37 cellular contexts compared by ENCODE assay signal in genomic region chr10:128570596-128570995, GRCh38.
"Had no signal": no experiment of that assay in that cellular context is flagged by ENCODE, and none has a peak within 500 bp of the region (broad histone marks: within the 10 kb centered on the region; RNA-seq: fewer than 3 reads in every experiment).

No MANE protein-coding gene starts in this region.

- H3K36me3 ChIP-seq: ascending aorta, cardiac muscle cell had no signal

- H3K4me3 Mint-ChIP-seq: activated B cell treated with CpG ODN at 0.5 μM for 24 hours; activated CD4-positive, alpha-beta memory T cell treated with anti-CD3 and anti-CD28 coated beads for 36 hours; activated CD4-positive, alpha-beta T cell treated with anti-CD3 and anti-CD28 coated beads, Interleukin-2, amount 10 ng/mL, durations not matched to agents 24 days and 14 days; activated CD8-positive, alpha-beta T cell treated with anti-CD3 and anti-CD28 coated beads for 36 hours; activated naive CD4-positive, alpha-beta T cell treated with anti-CD3 and anti-CD28 coated beads, Interleukin-2, amount 10 ng/mL, durations not matched to agents 7 days and 5 days; activated naive CD4-positive, alpha-beta T cell treated with anti-CD3 and anti-CD28 coated beads, Interleukin-2, amount 50 U/mL, for 24 hours; activated naive CD8-positive, alpha-beta T cell; activated naive CD8-positive, alpha-beta T cell treated with anti-CD3 and anti-CD28 coated beads, Interleukin-2, amount 10 ng/mL, durations not matched to agents 7 days and 5 days; activated naive CD8-positive, alpha-beta T cell treated with anti-CD3 and anti-CD28 coated beads, Interleukin-2, amount 50 U/mL, for 24 hours; activated T-cell treated with anti-CD3 and anti-CD28 coated beads, Interleukin-2, amount 50 U/mL, for 4 hours; activated T-cell treated with anti-CD3 and anti-CD28 coated beads, Interleukin-2, amount 50 U/mL, for 72 hours; activated T-helper 1 cell treated with anti-CD3 and anti-CD28 coated beads, Interleukin-12 subunit alpha, Interleukin-12 subunit beta, Interleukin-2, Interleukin-4 antibody, amounts not matched to agents 30 ng/mL and 10 ng/mL and 1 ng/mL, durations not matched to agents 14 hours and 24 hours and 36 hours; activated T-helper 17 cell treated with anti-CD3 and anti-CD28 coated beads, Interleukin-2, amount 50 U/mL, for 72 hours; brain; T-helper 1 cell treated with Interleukin-12 subunit alpha and Interleukin-12 subunit beta and Interleukin-4 antibody, amounts not matched to agents 30 μg/mL and 1 μg/mL, for 36 hours; T-helper 2 cell treated with Interferon-gamma antibody and Interleukin-4, amounts not matched to agents 5 μg/mL and 100 μg/mL, for 36 hours had no signal

- H3K4me1 ChIP-seq: ascending aorta had no signal

- H3K4me3 ChIP-seq: ascending aorta, cardiac muscle cell had no signal

- H3K9me3 ChIP-seq: ascending aorta had no signal

- H3K36me3 Mint-ChIP-seq: activated CD4-positive, alpha-beta memory T cell treated with anti-CD3 and anti-CD28 coated beads for 36 hours; activated naive CD4-positive, alpha-beta T cell treated with anti-CD3 and anti-CD28 coated beads, Interleukin-2, amount 10 ng/mL, durations not matched to agents 7 days and 5 days; activated naive CD4-positive, alpha-beta T cell treated with anti-CD3 and anti-CD28 coated beads, Interleukin-2, amount 50 U/mL, for 24 hours; activated naive CD8-positive, alpha-beta T cell; activated naive CD8-positive, alpha-beta T cell treated with anti-CD3 and anti-CD28 coated beads, Interleukin-2, amount 10 ng/mL, durations not matched to agents 7 days and 5 days; brain had no signal

- ATAC-seq: activated CD8-positive, alpha-beta T cell treated with anti-CD3 and anti-CD28 coated beads for 36 hours; activated naive CD8-positive, alpha-beta T cell treated with anti-CD3 and anti-CD28 coated beads, Interleukin-2, amount 50 U/mL, for 24 hours; activated T-cell treated with anti-CD3 and anti-CD28 coated beads, Interleukin-2, amount 50 U/mL, for 4 hours; activated T-cell treated with anti-CD3 and anti-CD28 coated beads, Interleukin-2, amount 50 U/mL, for 72 hours; activated T-helper 17 cell treated with anti-CD3 and anti-CD28 coated beads, Interleukin-2, amount 50 U/mL, for 72 hours had no signal

- H3K4me1 Mint-ChIP-seq: activated B cell treated with CpG ODN at 0.5 μM for 24 hours; activated CD4-positive, alpha-beta T cell treated with anti-CD3 and anti-CD28 coated beads, Interleukin-2, amount 10 ng/mL, durations not matched to agents 24 days and 14 days; activated naive CD4-positive, alpha-beta T cell treated with anti-CD3 and anti-CD28 coated beads, Interleukin-2, amount 10 ng/mL, durations not matched to agents 7 days and 5 days; activated naive CD4-positive, alpha-beta T cell treated with anti-CD3 and anti-CD28 coated beads, Interleukin-2, amount 50 U/mL, for 24 hours; activated naive CD8-positive, alpha-beta T cell treated with anti-CD3 and anti-CD28 coated beads, Interleukin-2, amount 10 ng/mL, durations not matched to agents 7 days and 5 days; activated naive CD8-positive, alpha-beta T cell treated with anti-CD3 and anti-CD28 coated beads, Interleukin-2, amount 50 U/mL, for 24 hours; activated T-helper 17 cell treated with anti-CD3 and anti-CD28 coated beads, Interleukin-2, amount 50 U/mL, for 72 hours had no signal

- H3K27ac Mint-ChIP-seq: activated B cell treated with CpG ODN at 0.5 μM for 24 hours; activated CD4-positive, alpha-beta memory T cell treated with anti-CD3 and anti-CD28 coated beads for 36 hours; activated CD4-positive, alpha-beta T cell treated with anti-CD3 and anti-CD28 coated beads, Interleukin-2, amount 10 ng/mL, durations not matched to agents 24 days and 14 days; activated CD8-positive, alpha-beta T cell treated with anti-CD3 and anti-CD28 coated beads for 36 hours; activated naive CD4-positive, alpha-beta T cell treated with anti-CD3 and anti-CD28 coated beads, Interleukin-2, amount 10 ng/mL, durations not matched to agents 7 days and 5 days; activated naive CD4-positive, alpha-beta T cell treated with anti-CD3 and anti-CD28 coated beads, Interleukin-2, amount 50 U/mL, for 24 hours; activated naive CD8-positive, alpha-beta T cell; activated naive CD8-positive, alpha-beta T cell treated with anti-CD3 and anti-CD28 coated beads, Interleukin-2, amount 10 ng/mL, durations not matched to agents 7 days and 5 days; activated naive CD8-positive, alpha-beta T cell treated with anti-CD3 and anti-CD28 coated beads, Interleukin-2, amount 50 U/mL, for 24 hours; activated T-cell treated with anti-CD3 and anti-CD28 coated beads, Interleukin-2, amount 50 U/mL, for 72 hours; activated T-helper 1 cell treated with anti-CD3 and anti-CD28 coated beads, Interleukin-12 subunit alpha, Interleukin-12 subunit beta, Interleukin-2, Interleukin-4 antibody, amounts not matched to agents 30 ng/mL and 10 ng/mL and 1 ng/mL, durations not matched to agents 14 hours and 24 hours and 36 hours; activated T-helper 17 cell treated with anti-CD3 and anti-CD28 coated beads, Interleukin-2, amount 50 U/mL, for 72 hours; T-helper 1 cell treated with Interleukin-12 subunit alpha and Interleukin-12 subunit beta and Interleukin-4 antibody, amounts not matched to agents 30 μg/mL and 1 μg/mL, for 36 hours; T-helper 2 cell treated with Interferon-gamma antibody and Interleukin-4, amounts not matched to agents 5 μg/mL and 100 μg/mL, for 36 hours had no signal

- H3K27me3 ChIP-seq: ascending aorta, cardiac muscle cell had no signal

- H3K27me3 Mint-ChIP-seq: activated CD4-positive, alpha-beta memory T cell treated with anti-CD3 and anti-CD28 coated beads for 36 hours; activated CD4-positive, alpha-beta T cell treated with anti-CD3 and anti-CD28 coated beads, Interleukin-2, amount 10 ng/mL, durations not matched to agents 24 days and 14 days; activated CD8-positive, alpha-beta T cell treated with anti-CD3 and anti-CD28 coated beads for 36 hours; activated naive CD4-positive, alpha-beta T cell treated with anti-CD3 and anti-CD28 coated beads, Interleukin-2, amount 50 U/mL, for 24 hours; activated naive CD8-positive, alpha-beta T cell; activated naive CD8-positive, alpha-beta T cell treated with anti-CD3 and anti-CD28 coated beads, Interleukin-2, amount 10 ng/mL, durations not matched to agents 7 days and 5 days; activated naive CD8-positive, alpha-beta T cell treated with anti-CD3 and anti-CD28 coated beads, Interleukin-2, amount 50 U/mL, for 24 hours; activated T-helper 17 cell treated with anti-CD3 and anti-CD28 coated beads, Interleukin-2, amount 50 U/mL, for 72 hours had no signal

- DNase-seq: activated B cell treated with CpG ODN at 0.5 μM for 24 hours; activated CD4-positive, alpha-beta memory T cell treated with anti-CD3 and anti-CD28 coated beads for 36 hours; activated CD4-positive, alpha-beta T cell treated with anti-CD3 and anti-CD28 coated beads for 4 hours; activated CD4-positive, alpha-beta T cell treated with anti-CD3 and anti-CD28 coated beads, Interleukin-2, amount 10 ng/mL, durations not matched to agents 24 days and 14 days; activated CD4-positive, alpha-beta T cell treated with anti-CD3 and anti-CD28 coated beads, Interleukin-2, amount 50 U/mL, for 1 hour; activated CD4-positive, alpha-beta T cell treated with anti-CD3 and anti-CD28 coated beads, Interleukin-2, amount 50 U/mL, for 4 hours; activated CD4-positive, CD25-positive, alpha-beta regulatory T cell treated with anti-CD3 and anti-CD28 coated beads, Interleukin-2, amount 50 U/mL, for 72 hours; activated CD8-positive, alpha-beta memory T cell treated with anti-CD3 and anti-CD28 coated beads, Interleukin-2, amount 50 U/mL, for 4 hours; activated CD8-positive, alpha-beta T cell treated with anti-CD3 and anti-CD28 coated beads for 36 hours; activated effector memory CD4-positive, alpha-beta T cell treated with anti-CD3 and anti-CD28 coated beads, Interleukin-2, amount 50 U/mL, for 16 hours; activated gamma-delta T cell treated with Interleukin-2 at 50 U/mL for 16 hours; activated naive CD4-positive, alpha-beta T cell treated with anti-CD3 and anti-CD28 coated beads, Interleukin-2, amount 10 ng/mL, durations not matched to agents 7 days and 5 days; activated naive CD4-positive, alpha-beta T cell treated with Interleukin-2 at 50 U/mL for 16 hours; activated naive CD8-positive, alpha-beta T cell treated with anti-CD3 and anti-CD28 coated beads, Interleukin-2, amount 10 ng/mL, durations not matched to agents 7 days and 5 days; activated naive CD8-positive, alpha-beta T cell treated with anti-CD3 and anti-CD28 coated beads, Interleukin-2, amount 50 U/mL, for 24 hours; activated T-cell treated with anti-CD3 and anti-CD28 coated beads for 4 hours; activated T-cell treated with anti-CD3 and anti-CD28 coated beads, Interleukin-2, amount 50 U/mL, for 1 hour; activated T-cell treated with anti-CD3 and anti-CD28 coated beads, Interleukin-2, amount 50 U/mL, for 4 hours; activated T-cell treated with anti-CD3 and anti-CD28 coated beads, Interleukin-2, amount 50 U/mL, for 72 hours; amygdala; anterior cingulate cortex; central memory CD4-positive, alpha-beta T cell; T-helper 1 cell; T-helper 2 cell; T-helper 9 cell had no signal

- H3K27ac ChIP-seq: ascending aorta, cardiac muscle cell, VCaP had no signal

- H3K9me3 Mint-ChIP-seq: activated B cell treated with CpG ODN at 0.5 μM for 24 hours; activated CD4-positive, alpha-beta memory T cell treated with anti-CD3 and anti-CD28 coated beads for 36 hours; activated CD4-positive, alpha-beta T cell treated with anti-CD3 and anti-CD28 coated beads, Interleukin-2, amount 10 ng/mL, durations not matched to agents 24 days and 14 days; activated CD8-positive, alpha-beta T cell treated with anti-CD3 and anti-CD28 coated beads for 36 hours; activated naive CD4-positive, alpha-beta T cell treated with anti-CD3 and anti-CD28 coated beads, Interleukin-2, amount 10 ng/mL, durations not matched to agents 7 days and 5 days; activated naive CD4-positive, alpha-beta T cell treated with anti-CD3 and anti-CD28 coated beads, Interleukin-2, amount 50 U/mL, for 24 hours; activated naive CD8-positive, alpha-beta T cell treated with anti-CD3 and anti-CD28 coated beads, Interleukin-2, amount 10 ng/mL, durations not matched to agents 7 days and 5 days; activated naive CD8-positive, alpha-beta T cell treated with anti-CD3 and anti-CD28 coated beads, Interleukin-2, amount 50 U/mL, for 24 hours; activated T-cell treated with anti-CD3 and anti-CD28 coated beads, Interleukin-2, amount 50 U/mL, for 4 hours; activated T-cell treated with anti-CD3 and anti-CD28 coated beads, Interleukin-2, amount 50 U/mL, for 72 hours; activated T-helper 1 cell treated with anti-CD3 and anti-CD28 coated beads, Interleukin-12 subunit alpha, Interleukin-12 subunit beta, Interleukin-2, Interleukin-4 antibody, amounts not matched to agents 30 ng/mL and 10 ng/mL and 1 ng/mL, durations not matched to agents 14 hours and 24 hours and 36 hours; activated T-helper 17 cell treated with anti-CD3 and anti-CD28 coated beads, Interleukin-2, amount 50 U/mL, for 72 hours; T-helper 1 cell treated with Interleukin-12 subunit alpha and Interleukin-12 subunit beta and Interleukin-4 antibody, amounts not matched to agents 30 μg/mL and 1 μg/mL, for 36 hours; T-helper 2 cell treated with Interferon-gamma antibody and Interleukin-4, amounts not matched to agents 5 μg/mL and 100 μg/mL, for 36 hours had no signal

- FAIRE-seq: bronchial epithelial cell, TTC549 had no signal
